Comparison of ENCODE assay signal across 8 cellular contexts in the genomic region with DNA sequence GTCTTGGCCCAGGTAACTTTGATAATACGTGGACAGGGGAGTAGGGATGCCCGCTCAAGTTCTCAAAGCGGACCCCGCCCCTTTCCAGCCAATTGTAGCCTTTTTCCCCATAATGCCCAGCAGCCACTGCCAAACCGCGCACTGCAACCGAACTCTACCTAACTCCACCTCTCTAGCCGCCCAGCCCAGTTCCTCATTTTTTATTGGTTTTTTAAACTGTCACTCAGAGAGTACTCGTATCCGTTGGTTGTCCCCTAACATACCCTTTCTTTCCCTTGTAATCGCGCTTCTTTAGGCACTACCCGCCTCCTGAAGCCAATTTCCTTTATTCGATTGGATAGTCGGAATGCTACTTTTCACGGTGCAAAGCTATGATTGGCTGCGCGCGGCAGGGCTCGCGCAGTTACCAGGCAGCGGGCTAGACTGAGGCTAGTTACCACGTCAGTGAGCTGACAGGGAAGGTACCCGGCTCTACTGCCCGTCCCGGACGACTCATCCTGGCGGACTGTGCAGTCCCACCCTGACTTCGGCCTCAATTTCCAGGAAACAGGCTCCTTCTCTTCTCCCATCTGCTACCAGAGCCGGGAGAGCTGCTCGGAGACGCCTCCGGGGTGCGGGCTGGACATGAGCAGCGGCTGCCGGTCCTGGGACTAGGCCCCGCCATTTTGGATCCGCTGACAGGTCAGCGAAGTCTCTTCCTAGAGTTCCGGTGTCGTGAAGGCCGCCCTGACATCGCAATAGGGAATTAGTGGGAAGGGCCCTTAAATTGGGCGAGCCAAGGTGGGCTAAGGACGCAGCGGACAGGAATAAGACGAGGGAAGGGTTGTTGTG. TPM values are rescaled to one million over a fixed set of nuclear protein-coding genes. Genes with fewer than 3 reads are reported as not detected.
DNase-seq lines count a peak whose midpoint lies in the region; ATAC-seq and TF ChIP-seq lines count a peak whose summit lies in the region.

A gene with protein sequence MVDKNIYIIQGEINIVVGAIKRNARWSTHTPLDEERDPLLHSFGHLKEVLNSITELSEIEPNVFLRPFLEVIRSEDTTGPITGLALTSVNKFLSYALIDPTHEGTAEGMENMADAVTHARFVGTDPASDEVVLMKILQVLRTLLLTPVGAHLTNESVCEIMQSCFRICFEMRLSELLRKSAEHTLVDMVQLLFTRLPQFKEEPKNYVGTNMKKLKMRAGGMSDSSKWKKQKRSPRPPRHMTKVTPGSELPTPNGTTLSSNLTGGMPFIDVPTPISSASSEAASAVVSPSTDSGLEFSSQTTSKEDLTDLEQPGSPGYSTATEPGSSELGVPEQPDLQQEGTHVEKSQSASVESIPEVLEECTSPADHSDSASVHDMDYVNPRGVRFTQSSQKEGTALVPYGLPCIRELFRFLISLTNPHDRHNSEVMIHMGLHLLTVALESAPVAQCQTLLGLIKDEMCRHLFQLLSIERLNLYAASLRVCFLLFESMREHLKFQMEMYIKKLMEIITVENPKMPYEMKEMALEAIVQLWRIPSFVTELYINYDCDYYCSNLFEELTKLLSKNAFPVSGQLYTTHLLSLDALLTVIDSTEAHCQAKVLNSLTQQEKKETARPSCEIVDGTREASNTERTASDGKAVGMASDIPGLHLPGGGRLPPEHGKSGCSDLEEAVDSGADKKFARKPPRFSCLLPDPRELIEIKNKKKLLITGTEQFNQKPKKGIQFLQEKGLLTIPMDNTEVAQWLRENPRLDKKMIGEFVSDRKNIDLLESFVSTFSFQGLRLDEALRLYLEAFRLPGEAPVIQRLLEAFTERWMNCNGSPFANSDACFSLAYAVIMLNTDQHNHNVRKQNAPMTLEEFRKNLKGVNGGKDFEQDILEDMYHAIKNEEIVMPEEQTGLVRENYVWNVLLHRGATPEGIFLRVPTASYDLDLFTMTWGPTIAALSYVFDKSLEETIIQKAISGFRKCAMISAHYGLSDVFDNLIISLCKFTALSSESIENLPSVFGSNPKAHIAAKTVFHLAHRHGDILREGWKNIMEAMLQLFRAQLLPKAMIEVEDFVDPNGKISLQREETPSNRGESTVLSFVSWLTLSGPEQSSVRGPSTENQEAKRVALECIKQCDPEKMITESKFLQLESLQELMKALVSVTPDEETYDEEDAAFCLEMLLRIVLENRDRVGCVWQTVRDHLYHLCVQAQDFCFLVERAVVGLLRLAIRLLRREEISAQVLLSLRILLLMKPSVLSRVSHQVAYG (N-terminal part only) (plus strand): TSS at position 432 of the 831 bp plus-strand sequence. CDS start 13,407 bp downstream, outside the sequence.

- H3K4me2 ChIP-seq in SU-DHL-6 (ENCODE audit: low read depth, low read length, poor library complexity, severe bottlenecking) (peak within 1 kb of the TSS; percentile 81), osteoblast (ENCODE audit: insufficient read depth, low read length) (peak within 1 kb of the TSS; percentile 90)

- H3K27me3 ChIP-seq in SU-DHL-6 (ENCODE audit: low read length) (no peaks in the 10 kb centered on the region), osteoblast (ENCODE audit: insufficient read depth, low read length) (peaks cover under 1% of the 10 kb centered on the region), thoracic aorta (replicated peaks; ENCODE audit: insufficient read depth) (no peaks in the 10 kb centered on the region)

- no peaks in the 10 kb centered on the region for H3K9me2 ChIP-seq in SU-DHL-6 (replicated peaks; ENCODE audit: insufficient read depth, low read length)

- H3K9me3 ChIP-seq in SU-DHL-6 (ENCODE audit: insufficient read depth, low read length) = no peaks in the 10 kb centered on the region
- H3K9me3 ChIP-seq in osteoblast (ENCODE audit: low read depth, low read length) = no peaks in the 10 kb centered on the region
- no peaks in the 10 kb centered on the region for H3K9me3 ChIP-seq in thoracic aorta

- peak within 1 kb of the TSS; percentile 98 for H3K4me3 Mint-ChIP-seq in activated naive CD8-positive, alpha-beta T cell treated with anti-CD3 and anti-CD28 coated beads, Interleukin-2, amount 10 ng/mL, durations not matched to agents 7 days and 5 days
- H3K4me3 Mint-ChIP-seq in glutamatergic neuron (ENCODE audit: unreplicated experiment) = peak within 1 kb of the TSS; percentile 100

- peaks cover 13% of the 10 kb centered on the region; the same call in 1 of the 2 replicates for H4K20me1 ChIP-seq in SU-DHL-6 (ENCODE audit: low read depth, low read length)
- H4K20me1 ChIP-seq in osteoblast (ENCODE audit: insufficient read depth, low read length) = peaks cover 45% of the 10 kb centered on the region

- H3K36me3 ChIP-seq in SU-DHL-6 (ENCODE audit: low read length) (no peaks in the 10 kb centered on the region), osteoblast (ENCODE audit: insufficient read depth, low read length) (no peaks in the 10 kb centered on the region), thoracic aorta (no peaks in the 10 kb centered on the region)

- TF ChIP-seq CTCF in SU-DHL-6 (IDR thresholded peaks at IDR 0.05; ENCODE audit: insufficient read depth, low read length, poor library complexity, severe bottlenecking) (no peak), glutamatergic neuron (IDR thresholded peaks at IDR 0.05; ENCODE audit: partially characterized antibody, unreplicated experiment) (no peak), osteoblast (IDR thresholded peaks at IDR 0.05; ENCODE audit: extremely low read depth, low read depth, low read length) (no peak), thoracic aorta (IDR thresholded peaks at IDR 0.05) (no peak)

- peak within 1 kb of the TSS; percentile 91 for H3K27ac Mint-ChIP-seq in activated naive CD8-positive, alpha-beta T cell treated with anti-CD3 and anti-CD28 coated beads, Interleukin-2, amount 10 ng/mL, durations not matched to agents 7 days and 5 days
- H3K27ac Mint-ChIP-seq in glutamatergic neuron (ENCODE audit: unreplicated experiment) = peak within 1 kb of the TSS; percentile 96

- H3K27ac ChIP-seq in SU-DHL-6 (ENCODE audit: low read depth, low read length) (peak within 1 kb of the TSS; percentile 25; the same call in 1 of the 2 replicates), osteoblast (ENCODE audit: low read depth, low read length) (peak within 1 kb of the TSS; percentile 91), thoracic aorta (peak within 1 kb of the TSS; percentile 75 to 88)

- H3K9me3 Mint-ChIP-seq in activated naive CD8-positive, alpha-beta T cell treated with anti-CD3 and anti-CD28 coated beads, Interleukin-2, amount 10 ng/mL, durations not matched to agents 7 days and 5 days = no peaks in the 10 kb centered on the region
- peaks cover 7% of the 10 kb centered on the region for H3K9me3 Mint-ChIP-seq in glutamatergic neuron (ENCODE audit: unreplicated experiment)

- peaks cover 16% of the 10 kb centered on the region for H3K27me3 Mint-ChIP-seq in activated naive CD8-positive, alpha-beta T cell treated with anti-CD3 and anti-CD28 coated beads, Interleukin-2, amount 10 ng/mL, durations not matched to agents 7 days and 5 days
- H3K27me3 Mint-ChIP-seq in glutamatergic neuron (ENCODE audit: unreplicated experiment) = peaks cover 27% of the 10 kb centered on the region

- peaks cover 18% of the 10 kb centered on the region for H3K36me3 Mint-ChIP-seq in activated naive CD8-positive, alpha-beta T cell treated with anti-CD3 and anti-CD28 coated beads, Interleukin-2, amount 10 ng/mL, durations not matched to agents 7 days and 5 days
- H3K36me3 Mint-ChIP-seq in glutamatergic neuron (ENCODE audit: unreplicated experiment) = peaks cover 5% of the 10 kb centered on the region

- peak within 1 kb of the TSS; percentile 74 for H3K9ac ChIP-seq in SU-DHL-6 (ENCODE audit: low read length)

- H3K4me1 ChIP-seq in osteoblast (ENCODE audit: insufficient read depth, low read length) (peaks cover 47% of the 10 kb centered on the region), thoracic aorta (ENCODE audit: control insufficient read depth in 1 of 2, low read depth in 2 of 2) (peaks cover 33 to 64% of the 10 kb centered on the region in 2 donors)

- peaks cover 37% of the 10 kb centered on the region for H3K4me1 Mint-ChIP-seq in activated naive CD8-positive, alpha-beta T cell treated with anti-CD3 and anti-CD28 coated beads, Interleukin-2, amount 10 ng/mL, durations not matched to agents 7 days and 5 days
- H3K4me1 Mint-ChIP-seq in glutamatergic neuron (ENCODE audit: low read depth, unreplicated experiment) = peaks cover 32% of the 10 kb centered on the region

- DNase-seq in NCI-H128 (lab: John Stamatoyannopoulos, UW; ENCODE audit: unreplicated experiment) (peak; percentile 90), glutamatergic neuron (peak; percentile 87), osteoblast (ENCODE audit: insufficient read length, low spot score, missing footprints) (peak; percentile 99), thoracic aorta (ENCODE audit: low spot score) (peak; percentile 86)
- DNase-seq in activated naive CD8-positive, alpha-beta T cell treated with anti-CD3 and anti-CD28 coated beads, Interleukin-2, amount 10 ng/mL, durations not matched to agents 7 days and 5 days = peak; percentile 87

- H3K4me3 ChIP-seq in SU-DHL-6 (ENCODE audit: insufficient read depth, low read length, poor library complexity, severe bottlenecking) (peak within 1 kb of the TSS; percentile 79), osteoblast (ENCODE audit: insufficient read depth, low read length) (peak within 1 kb of the TSS; percentile 97), thoracic aorta (peak within 1 kb of the TSS; percentile 80)

- POLR2A ChIA-PET in activated naive CD8-positive, alpha-beta T cell treated with anti-CD3 and anti-CD28 coated beads, Interleukin-2, amount 10 ng/mL, durations not matched to agents 7 days and 5 days (lab: Charles Lee) = interaction anchor here (0.8 to 1.9 kb wide), 12 partner anchors 14 to 191 kb away, joined by 3 to 7 read pairs (median 4); partner anchors contain the start of genes FBXL15 and NFKB2

- TF ChIP-seq POLR2A in GM10847 (IDR thresholded peaks at IDR 0.05; ENCODE audit: extremely low read depth, insufficient read length) = peak; percentile 75

- ATAC-seq in HG02678 (IDR thresholded peaks at IDR 0.05; ENCODE audit: unreplicated experiment) = peak; percentile 88
- ATAC-seq in activated naive CD8-positive, alpha-beta T cell treated with anti-CD3 and anti-CD28 coated beads, Interleukin-2, amount 10 ng/mL, durations not matched to agents 7 days and 5 days (ENCODE audit: low read depth) = peak; percentile 94
- ATAC-seq in thoracic aorta (ENCODE audit: insufficient number of reproducible peaks, low FRiP score, low read depth) = peak; percentile 96

- H3F3A ChIP-seq in SU-DHL-6 (ENCODE audit: insufficient read depth) = no peaks in the 10 kb centered on the region

- H3K79me2 ChIP-seq in SU-DHL-6 (ENCODE audit: insufficient read depth, low read length) = peaks cover 49% of the 10 kb centered on the region
- peaks cover 50% of the 10 kb centered on the region for H3K79me2 ChIP-seq in osteoblast (ENCODE audit: insufficient read depth, low read length)

- H2AFZ ChIP-seq in SU-DHL-6 (ENCODE audit: low read depth, low read length, severe bottlenecking) (peak within 1 kb of the TSS; percentile 91), osteoblast (ENCODE audit: low read length) (peak within 1 kb of the TSS; percentile 97)

RNA-seq across cellular contexts. Expression of the gene that starts here (rescaled TPM):
- total RNA-seq in activated naive CD8-positive, alpha-beta T cell treated with anti-CD3 and anti-CD28 coated beads, Interleukin-2, amount 10 ng/mL, durations not matched to agents 7 days and 5 days = 10 to 100 TPM; 40.1 to 40.6 TPM
- 71.6 TPM for total RNA-seq in glutamatergic neuron (ENCODE audit: unreplicated experiment)
- 37.4 and 38.0 TPM in 2 replicates for total RNA-seq in osteoblast
- total RNA-seq in thoracic aorta = 10 to 100 TPM; 38.1 to 44.9 TPM

Comparison
In these comparisons a context has a peak if more than half of its experiments do, and no peak if none do; other contexts are left out.
1. Peak in every context shown above with its lines: DNase-seq, ATAC-seq, H3K4me3 ChIP-seq and H3K27ac ChIP-seq.
2. H3K27ac ChIP-seq: peak in every context shown above with its lines; median percentile 91 in osteoblast; 82 in thoracic aorta; 25 in SU-DHL-6.